Comparison of ENCODE assay signal across 1 cellular context in the genomic region with DNA sequence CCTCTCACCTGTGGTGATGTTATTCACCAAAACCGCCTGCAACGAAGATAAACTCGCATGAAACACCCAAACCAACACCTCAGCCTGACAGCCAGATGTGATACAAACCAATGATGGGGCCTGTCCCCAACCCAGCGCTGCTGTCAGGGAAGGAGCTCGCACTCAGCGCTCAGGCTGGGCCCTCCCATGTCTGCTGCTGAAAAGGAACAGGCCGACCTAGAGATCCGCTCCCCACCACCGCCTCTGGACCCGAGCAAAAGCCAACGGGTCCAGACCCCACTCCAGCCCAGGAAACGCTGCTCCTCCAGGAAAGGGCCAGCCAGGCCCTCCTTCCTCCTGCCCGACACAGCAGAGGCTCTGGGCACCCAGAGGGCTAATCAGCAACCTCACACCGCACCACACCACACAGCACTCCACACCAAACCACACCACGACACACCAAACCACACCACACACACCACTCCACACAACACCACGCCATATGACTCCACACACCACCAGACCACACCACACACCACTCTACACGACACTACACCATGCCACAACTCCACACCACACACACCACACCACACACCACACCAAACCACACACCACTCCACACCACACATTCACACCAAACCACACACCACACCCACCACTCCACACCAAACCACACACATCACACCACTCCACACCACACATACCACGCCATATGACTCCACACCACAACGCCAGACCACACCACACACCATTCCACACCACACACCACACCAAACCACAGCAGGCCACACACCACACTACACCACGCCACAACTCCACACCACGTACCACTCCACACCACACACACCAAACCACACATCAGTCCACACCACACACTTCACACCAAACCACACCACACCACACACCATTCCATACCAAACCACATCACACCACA.
TF ChIP-seq lines count a peak whose summit lies in the region.

No MANE protein-coding gene starts in this region.

TF ChIP-seq in H1, 55 proteins besides CTCF, POLR2A, EP300 and RAD21:
- TF ChIP-seq EGR1 (IDR thresholded peaks at IDR 0.05; ENCODE audit: borderline replicate concordance, low read depth, low read length) = no peak
- no peak for TF ChIP-seq BACH1 (IDR thresholded peaks at IDR 0.05; ENCODE audit: low read length)
- no peak for TF ChIP-seq SIX5 (IDR thresholded peaks at IDR 0.05; ENCODE audit: low read depth, low read length)
- no peak for TF ChIP-seq YY1 (IDR thresholded peaks at IDR 0.05; ENCODE audit: low read depth, low read length)
- no peak for TF ChIP-seq FOSL1 (IDR thresholded peaks at IDR 0.05; ENCODE audit: insufficient read depth, low read depth, low read length)
- TF ChIP-seq NRF1 (IDR thresholded peaks at IDR 0.05; ENCODE audit: low read depth, low read length) = no peak
- no peak for TF ChIP-seq TEAD4 (IDR thresholded peaks at IDR 0.05; ENCODE audit: low read depth, low read length)
- TF ChIP-seq CHD2 (IDR thresholded peaks at IDR 0.05; ENCODE audit: low read length) = no peak
- TF ChIP-seq RXRA (IDR thresholded peaks at IDR 0.05; ENCODE audit: insufficient read depth, low read depth, low read length) = no peak
- TF ChIP-seq KDM1A (IDR thresholded peaks at IDR 0.05; ENCODE audit: borderline replicate concordance, low read length) = no peak
- TF ChIP-seq JUN (IDR thresholded peaks at IDR 0.05; ENCODE audit: low read depth, low read length) = no peak
- no peak for TF ChIP-seq CREB1 (IDR thresholded peaks at IDR 0.05)
- no peak for TF ChIP-seq TAF7 (optimal IDR thresholded peaks at IDR 0.05; ENCODE audit: borderline replicate concordance, low read depth, low read length)
- no peak for TF ChIP-seq NANOG (IDR thresholded peaks at IDR 0.05; ENCODE audit: insufficient read depth, low read depth, low read length, poor library complexity, severe bottlenecking)
- no peak for TF ChIP-seq SAP30 (IDR thresholded peaks at IDR 0.05; ENCODE audit: insufficient read depth, insufficient replicate concordance, low read length)
- TF ChIP-seq KDM5A (IDR thresholded peaks at IDR 0.05; ENCODE audit: low read length) = no peak
- TF ChIP-seq KDM4A (IDR thresholded peaks at IDR 0.05; ENCODE audit: low read depth, low read length, severe bottlenecking) = no peak
- no peak for TF ChIP-seq ASH2L (IDR thresholded peaks at IDR 0.05; ENCODE audit: low read length)
- no peak for TF ChIP-seq RBBP5 (IDR thresholded peaks at IDR 0.05; ENCODE audit: borderline replicate concordance, low read depth, low read length)
